ENCODE assay signal across 1 cellular context in the genomic region with DNA sequence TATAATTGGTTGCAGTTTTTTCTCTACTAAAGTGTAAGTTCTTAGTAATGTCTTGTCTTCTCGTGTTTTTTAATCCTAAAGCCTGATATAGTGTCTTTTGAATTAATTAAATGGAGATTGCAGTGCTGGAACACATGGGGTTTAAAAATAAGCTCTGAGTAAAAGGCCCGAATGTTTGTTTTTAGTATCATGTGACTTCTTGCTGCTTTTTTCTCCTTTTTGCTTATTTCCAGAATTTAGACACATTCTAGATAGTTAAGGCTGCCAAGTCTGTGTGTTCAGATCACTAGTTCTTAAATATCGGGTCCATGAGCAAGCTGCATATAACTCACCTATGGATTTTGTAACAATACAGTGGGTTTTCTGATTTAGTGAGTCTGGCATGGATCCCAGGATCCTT.
TF ChIP-seq lines count a peak whose summit lies in the region.

No MANE protein-coding gene starts in this region.

TF ChIP-seq in HCT116, 20 proteins besides CTCF, POLR2A, EP300 and RAD21 (continued from another document):
- TF ChIP-seq, protein P1, sequence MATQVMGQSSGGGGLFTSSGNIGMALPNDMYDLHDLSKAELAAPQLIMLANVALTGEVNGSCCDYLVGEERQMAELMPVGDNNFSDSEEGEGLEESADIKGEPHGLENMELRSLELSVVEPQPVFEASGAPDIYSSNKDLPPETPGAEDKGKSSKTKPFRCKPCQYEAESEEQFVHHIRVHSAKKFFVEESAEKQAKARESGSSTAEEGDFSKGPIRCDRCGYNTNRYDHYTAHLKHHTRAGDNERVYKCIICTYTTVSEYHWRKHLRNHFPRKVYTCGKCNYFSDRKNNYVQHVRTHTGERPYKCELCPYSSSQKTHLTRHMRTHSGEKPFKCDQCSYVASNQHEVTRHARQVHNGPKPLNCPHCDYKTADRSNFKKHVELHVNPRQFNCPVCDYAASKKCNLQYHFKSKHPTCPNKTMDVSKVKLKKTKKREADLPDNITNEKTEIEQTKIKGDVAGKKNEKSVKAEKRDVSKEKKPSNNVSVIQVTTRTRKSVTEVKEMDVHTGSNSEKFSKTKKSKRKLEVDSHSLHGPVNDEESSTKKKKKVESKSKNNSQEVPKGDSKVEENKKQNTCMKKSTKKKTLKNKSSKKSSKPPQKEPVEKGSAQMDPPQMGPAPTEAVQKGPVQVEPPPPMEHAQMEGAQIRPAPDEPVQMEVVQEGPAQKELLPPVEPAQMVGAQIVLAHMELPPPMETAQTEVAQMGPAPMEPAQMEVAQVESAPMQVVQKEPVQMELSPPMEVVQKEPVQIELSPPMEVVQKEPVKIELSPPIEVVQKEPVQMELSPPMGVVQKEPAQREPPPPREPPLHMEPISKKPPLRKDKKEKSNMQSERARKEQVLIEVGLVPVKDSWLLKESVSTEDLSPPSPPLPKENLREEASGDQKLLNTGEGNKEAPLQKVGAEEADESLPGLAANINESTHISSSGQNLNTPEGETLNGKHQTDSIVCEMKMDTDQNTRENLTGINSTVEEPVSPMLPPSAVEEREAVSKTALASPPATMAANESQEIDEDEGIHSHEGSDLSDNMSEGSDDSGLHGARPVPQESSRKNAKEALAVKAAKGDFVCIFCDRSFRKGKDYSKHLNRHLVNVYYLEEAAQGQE (IDR thresholded peaks at IDR 0.05; ENCODE audit: low read depth), result no peak
- TF ChIP-seq TCF7L2 (IDR thresholded peaks at IDR 0.05; ENCODE audit: borderline replicate concordance, extremely low read depth, insufficient read depth, insufficient read length), result no peak
- TF ChIP-seq SRF (IDR thresholded peaks at IDR 0.05; ENCODE audit: low read depth), result no peak
- no peak for TF ChIP-seq YY1 (IDR thresholded peaks at IDR 0.05; ENCODE audit: extremely low read depth, insufficient replicate concordance, low read depth, low read length)
- TF ChIP-seq EZH2 (IDR thresholded peaks at IDR 0.05), result no peak
- TF ChIP-seq CEBPB (IDR thresholded peaks at IDR 0.05; ENCODE audit: low read depth), result no peak
- TF ChIP-seq EZH2phosphoT487 (IDR thresholded peaks at IDR 0.05; ENCODE audit: borderline replicate concordance), result no peak
- no peak for TF ChIP-seq SIN3A (IDR thresholded peaks at IDR 0.05; ENCODE audit: low read depth)
- TF ChIP-seq, protein P2, sequence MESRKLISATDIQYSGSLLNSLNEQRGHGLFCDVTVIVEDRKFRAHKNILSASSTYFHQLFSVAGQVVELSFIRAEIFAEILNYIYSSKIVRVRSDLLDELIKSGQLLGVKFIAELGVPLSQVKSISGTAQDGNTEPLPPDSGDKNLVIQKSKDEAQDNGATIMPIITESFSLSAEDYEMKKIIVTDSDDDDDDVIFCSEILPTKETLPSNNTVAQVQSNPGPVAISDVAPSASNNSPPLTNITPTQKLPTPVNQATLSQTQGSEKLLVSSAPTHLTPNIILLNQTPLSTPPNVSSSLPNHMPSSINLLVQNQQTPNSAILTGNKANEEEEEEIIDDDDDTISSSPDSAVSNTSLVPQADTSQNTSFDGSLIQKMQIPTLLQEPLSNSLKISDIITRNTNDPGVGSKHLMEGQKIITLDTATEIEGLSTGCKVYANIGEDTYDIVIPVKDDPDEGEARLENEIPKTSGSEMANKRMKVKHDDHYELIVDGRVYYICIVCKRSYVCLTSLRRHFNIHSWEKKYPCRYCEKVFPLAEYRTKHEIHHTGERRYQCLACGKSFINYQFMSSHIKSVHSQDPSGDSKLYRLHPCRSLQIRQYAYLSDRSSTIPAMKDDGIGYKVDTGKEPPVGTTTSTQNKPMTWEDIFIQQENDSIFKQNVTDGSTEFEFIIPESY (IDR thresholded peaks at IDR 0.05; ENCODE audit: extremely low read depth, insufficient replicate concordance, low read length), result no peak
- no peak for TF ChIP-seq ELF1 (IDR thresholded peaks at IDR 0.05; ENCODE audit: borderline replicate concordance, low read depth)
- TF ChIP-seq, protein P3, sequence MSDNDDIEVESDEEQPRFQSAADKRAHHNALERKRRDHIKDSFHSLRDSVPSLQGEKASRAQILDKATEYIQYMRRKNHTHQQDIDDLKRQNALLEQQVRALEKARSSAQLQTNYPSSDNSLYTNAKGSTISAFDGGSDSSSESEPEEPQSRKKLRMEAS (IDR thresholded peaks at IDR 0.05), result no peak
- TF ChIP-seq SP1 (IDR thresholded peaks at IDR 0.05; ENCODE audit: low read depth), result no peak
- TF ChIP-seq ZFX (IDR thresholded peaks at IDR 0.05), result no peak
